8 cellular contexts compared by ENCODE assay signal in genomic region chr10:36725581-36726520, GRCh38.
A peak's percentile ranks its signal among the peaks of the same experiment; 100 is the strongest.
DNase-seq lines count a peak whose midpoint lies in the region; ATAC-seq and TF ChIP-seq lines count a peak whose summit lies in the region.

No MANE protein-coding gene starts in this region.

- DNase-seq in Caki2 (ENCODE audit: low read depth) (peak; percentile 94), NCI-H1048 (lab: John Stamatoyannopoulos, UW) (peak; percentile 77), WTC11 (ENCODE audit: low spot score) (peak; percentile 64), iPS DF 6.9 (ENCODE audit: low read depth, low spot score) (peak; percentile 35)
- no peak for DNase-seq in activated naive CD8-positive, alpha-beta T cell treated with anti-CD3 and anti-CD28 coated beads, Interleukin-2, amount 50 U/mL, for 24 hours
- DNase-seq in naive thymus-derived CD4-positive, alpha-beta T cell = no peak

- H3K36me3 ChIP-seq in iPS DF 6.9 (ENCODE audit: control insufficient read depth, insufficient read depth, low read length) = no peaks in the 10 kb centered on the region
- no peaks in the 10 kb centered on the region for H3K36me3 ChIP-seq in naive thymus-derived CD4-positive, alpha-beta T cell (ENCODE audit: control insufficient read depth in 2 of 3, insufficient read depth in 3 of 3, low read length in 3 of 3)

- no peak overlapping the region for H3K4me3 Mint-ChIP-seq in WTC11
- H3K4me3 Mint-ChIP-seq in activated naive CD8-positive, alpha-beta T cell treated with anti-CD3 and anti-CD28 coated beads, Interleukin-2, amount 50 U/mL, for 24 hours = no peak overlapping the region
- no peak overlapping the region for H3K4me3 Mint-ChIP-seq in naive thymus-derived CD4-positive, alpha-beta T cell

- in situ Hi-C loops in Caki2 (cut with HindIII; ENCODE audit: low pct_unique_long_range_greater_than_20kb, low sequenced_read_pairs) = no loop called here

- 0 out of 2 replicates have a peak, but pooled peaks cover under 1% of the 10 kb centered on the region for H3K9me3 Mint-ChIP-seq in WTC11
- H3K9me3 Mint-ChIP-seq in activated naive CD8-positive, alpha-beta T cell treated with anti-CD3 and anti-CD28 coated beads, Interleukin-2, amount 50 U/mL, for 24 hours = peaks cover 1% of the 10 kb centered on the region
- peaks cover 0 to 9% (median 1%) of the 10 kb centered on the region in 11 donors for H3K9me3 Mint-ChIP-seq in naive thymus-derived CD4-positive, alpha-beta T cell

- H3K4me1 ChIP-seq in iPS DF 6.9 (ENCODE audit: control insufficient read depth, insufficient read depth, low read length) = no peaks in the 10 kb centered on the region
- no peaks in the 10 kb centered on the region for H3K4me1 ChIP-seq in naive thymus-derived CD4-positive, alpha-beta T cell (ENCODE audit: control insufficient read depth in 2 of 2, insufficient read depth in 2 of 2, low read length in 2 of 2)

- peak overlapping the region; percentile 90; the same call in 1 of the 2 replicates for H3K27ac Mint-ChIP-seq in WTC11
- H3K27ac Mint-ChIP-seq in activated naive CD8-positive, alpha-beta T cell treated with anti-CD3 and anti-CD28 coated beads, Interleukin-2, amount 50 U/mL, for 24 hours = no peak overlapping the region
- no peak overlapping the region for H3K27ac Mint-ChIP-seq in naive thymus-derived CD4-positive, alpha-beta T cell

- H3K36me3 Mint-ChIP-seq in WTC11 = no peaks in the 10 kb centered on the region
- H3K36me3 Mint-ChIP-seq in activated naive CD8-positive, alpha-beta T cell treated with anti-CD3 and anti-CD28 coated beads, Interleukin-2, amount 50 U/mL, for 24 hours (ENCODE audit: low read depth) = no peaks in the 10 kb centered on the region
- peaks cover 0 to 5% (median 0%) of the 10 kb centered on the region in 5 donors for H3K36me3 Mint-ChIP-seq in naive thymus-derived CD4-positive, alpha-beta T cell

- peaks cover 18% of the 10 kb centered on the region for H3K4me1 Mint-ChIP-seq in WTC11
- no peaks in the 10 kb centered on the region for H3K4me1 Mint-ChIP-seq in activated naive CD8-positive, alpha-beta T cell treated with anti-CD3 and anti-CD28 coated beads, Interleukin-2, amount 50 U/mL, for 24 hours
- peaks cover 0 to 2% (median 0%) of the 10 kb centered on the region in 7 donors for H3K4me1 Mint-ChIP-seq in naive thymus-derived CD4-positive, alpha-beta T cell

- ATAC-seq in WTC11 = peak; percentile 99
- ATAC-seq in GM19351 (IDR thresholded peaks at IDR 0.05; ENCODE audit: unreplicated experiment) = no peak
- ATAC-seq in HG02938 (IDR thresholded peaks at IDR 0.05; ENCODE audit: unreplicated experiment) = no peak
- ATAC-seq in activated naive CD8-positive, alpha-beta T cell treated with anti-CD3 and anti-CD28 coated beads, Interleukin-2, amount 50 U/mL, for 24 hours = no peak
- ATAC-seq in naive thymus-derived CD4-positive, alpha-beta T cell = no peak

- no peak for TF ChIP-seq CTCF in WTC11 (IDR thresholded peaks at IDR 0.05)

- POLR2A ChIA-PET in WTC11 (lab: Charles Lee) = interaction anchor here (0.8 kb wide), 1 partner anchor 13 kb away, joined by 3 read pairs; no protein-coding TSS in a partner anchor
- POLR2A ChIA-PET in naive thymus-derived CD4-positive, alpha-beta T cell (lab: Charles Lee) = no interaction called here

- no peak overlapping the region for H3K27ac ChIP-seq in iPS DF 6.9 (ENCODE audit: low read length)
- H3K27ac ChIP-seq in naive thymus-derived CD4-positive, alpha-beta T cell (ENCODE audit: low read depth, low read length) = no peak overlapping the region

- H3K9me3 ChIP-seq in iPS DF 6.9 (ENCODE audit: control insufficient read depth, insufficient read depth, low read length) = no peaks in the 10 kb centered on the region; the same call in 1 of the 2 replicates
- no peaks in the 10 kb centered on the region for H3K9me3 ChIP-seq in naive thymus-derived CD4-positive, alpha-beta T cell (ENCODE audit: control insufficient read depth in 2 of 3, low read length in 3 of 3)

- CTCF ChIA-PET in WTC11 (lab: Charles Lee) = interaction anchor here (0.6 to 1.3 kb wide), 12 partner anchors 13 to 1091 kb away, joined by 3 to 16 read pairs (median 3); no protein-coding TSS in a partner anchor
- CTCF ChIA-PET in naive thymus-derived CD4-positive, alpha-beta T cell (lab: Charles Lee) = interaction anchor here (1.2 kb wide), 1 partner anchor 1091 kb away, joined by 3 read pairs; no protein-coding TSS in a partner anchor

- WGBS in iPS DF 6.9 (ENCODE audit: insufficient coverage, insufficient read length) = no CpG with 5 or more reads among the region's 6 CpGs

- no peaks in the 10 kb centered on the region for H3K27me3 ChIP-seq in iPS DF 6.9 (ENCODE audit: control insufficient read depth, insufficient read depth, low read length)
- H3K27me3 ChIP-seq in naive thymus-derived CD4-positive, alpha-beta T cell (ENCODE audit: control insufficient read depth in 2 of 2, insufficient read depth in 2 of 2, low read length in 2 of 2) = no peaks in the 10 kb centered on the region

- no peaks in the 10 kb centered on the region for H3K27me3 Mint-ChIP-seq in WTC11 (ENCODE audit: low read depth)
- no peaks in the 10 kb centered on the region for H3K27me3 Mint-ChIP-seq in activated naive CD8-positive, alpha-beta T cell treated with anti-CD3 and anti-CD28 coated beads, Interleukin-2, amount 50 U/mL, for 24 hours
- H3K27me3 Mint-ChIP-seq in naive thymus-derived CD4-positive, alpha-beta T cell = no peaks in the 10 kb centered on the region

- H3K4me3 ChIP-seq in iPS DF 6.9 (ENCODE audit: low read length) = no peak overlapping the region
- no peak overlapping the region for H3K4me3 ChIP-seq in naive thymus-derived CD4-positive, alpha-beta T cell (ENCODE audit: low read length)

- intact Hi-C loops in naive thymus-derived CD4-positive, alpha-beta T cell (cut with micrococcal nuclease) = loop anchor here in 1 of 2 donors (5.0 kb wide), 1 partner anchor 1089 kb away; no protein-coding TSS in a partner anchor

TF ChIP-seq in WTC11, 78 proteins besides CTCF, POLR2A, EP300 and RAD21:
- no peak for TF ChIP-seq CBFB (CRISPR knock-in tag; IDR thresholded peaks at IDR 0.05; ENCODE audit: low read depth)
- no peak for TF ChIP-seq MAX (CRISPR knock-in tag; IDR thresholded peaks at IDR 0.05)
- no peak for TF ChIP-seq RELA (CRISPR knock-in tag; IDR thresholded peaks at IDR 0.05; ENCODE audit: borderline replicate concordance)
- TF ChIP-seq CDX4 (CRISPR knock-in tag; IDR thresholded peaks at IDR 0.05; ENCODE audit: borderline replicate concordance) = no peak
- TF ChIP-seq MLX (CRISPR knock-in tag; IDR thresholded peaks at IDR 0.05) = no peak
- no peak for TF ChIP-seq ELF4 (CRISPR knock-in tag; IDR thresholded peaks at IDR 0.05; ENCODE audit: low read depth)
- TF ChIP-seq ATF1 (CRISPR knock-in tag; IDR thresholded peaks at IDR 0.05) = no peak
- no peak for TF ChIP-seq SMAD3 (CRISPR knock-in tag; IDR thresholded peaks at IDR 0.05; ENCODE audit: borderline replicate concordance)
- no peak for TF ChIP-seq TEAD1 (CRISPR knock-in tag; IDR thresholded peaks at IDR 0.05)
- TF ChIP-seq HMGXB4 (CRISPR knock-in tag; IDR thresholded peaks at IDR 0.05) = no peak
- no peak for TF ChIP-seq E2F5 (CRISPR knock-in tag; IDR thresholded peaks at IDR 0.05)
- TF ChIP-seq ZSCAN18 (CRISPR knock-in tag; IDR thresholded peaks at IDR 0.05) = no peak

Comparison
In these comparisons a context has a peak if more than half of its experiments do, and no peak if none do; other contexts are left out.
1. DNase-seq: peak in Caki2 (single experiment), NCI-H1048 (single experiment), WTC11 (single experiment) and iPS DF 6.9 (single experiment); none in activated naive CD8-positive, alpha-beta T cell treated with anti-CD3 and anti-CD28 coated beads, Interleukin-2, amount 50 U/mL, for 24 hours (single experiment) and naive thymus-derived CD4-positive, alpha-beta T cell (0 of 9).